Comparison of ENCODE assay signal across 21 cellular contexts in genomic region chr14:73924337-73924736, GRCh38.
DNase-seq lines count a peak whose midpoint lies in the region; ATAC-seq lines count a peak whose summit lies in the region.
"Had no signal": no experiment of that assay in that cellular context is flagged by ENCODE, and none has a peak within 500 bp of the region (broad histone marks: within the 10 kb centered on the region; RNA-seq: fewer than 3 reads in every experiment).

No MANE protein-coding gene starts in this region.

- H3K27ac Mint-ChIP-seq in activated T-cell treated with anti-CD3 and anti-CD28 coated beads, Interleukin-2, amount 50 U/mL, for 24 hours, result peak overlapping the region; percentile 69
- H3K27ac Mint-ChIP-seq in stimulated activated naive B cell treated with anti-CD40 and anti-IgM and Interleukin-4, amounts not matched to agents 10 μg/mL and 1 μg/mL and 100 μg/mL, for 72 hours, result peak overlapping the region; percentile 63
- H3K27ac Mint-ChIP-seq: CD8-positive, alpha-beta T cell had no signal

- no peaks in the 10 kb centered on the region for H3K27me3 Mint-ChIP-seq in activated T-cell treated with anti-CD3 and anti-CD28 coated beads, Interleukin-2, amount 50 U/mL, for 24 hours
- H3K27me3 Mint-ChIP-seq in stimulated activated naive B cell treated with anti-CD40 and anti-IgM and Interleukin-4, amounts not matched to agents 10 μg/mL and 1 μg/mL and 100 μg/mL, for 72 hours, result no peaks in the 10 kb centered on the region

- peaks cover 2% of the 10 kb centered on the region for H3K4me1 Mint-ChIP-seq in activated T-cell treated with anti-CD3 and anti-CD28 coated beads, Interleukin-2, amount 50 U/mL, for 24 hours (ENCODE audit: low read depth)
- no peaks in the 10 kb centered on the region for H3K4me1 Mint-ChIP-seq in stimulated activated naive B cell treated with anti-CD40 and anti-IgM and Interleukin-4, amounts not matched to agents 10 μg/mL and 1 μg/mL and 100 μg/mL, for 72 hours

- no peaks in the 10 kb centered on the region for H3K9me3 Mint-ChIP-seq in activated T-cell treated with anti-CD3 and anti-CD28 coated beads, Interleukin-2, amount 50 U/mL, for 24 hours
- no peaks in the 10 kb centered on the region for H3K9me3 Mint-ChIP-seq in stimulated activated naive B cell treated with anti-CD40 and anti-IgM and Interleukin-4, amounts not matched to agents 10 μg/mL and 1 μg/mL and 100 μg/mL, for 72 hours
- H3K9me3 Mint-ChIP-seq: CD8-positive, alpha-beta T cell had no signal

- H3K36me3 Mint-ChIP-seq in activated T-cell treated with anti-CD3 and anti-CD28 coated beads, Interleukin-2, amount 50 U/mL, for 24 hours (ENCODE audit: low read depth), result peaks cover 98% of the 10 kb centered on the region
- H3K36me3 Mint-ChIP-seq in stimulated activated naive B cell treated with anti-CD40 and anti-IgM and Interleukin-4, amounts not matched to agents 10 μg/mL and 1 μg/mL and 100 μg/mL, for 72 hours, result peaks cover 34 to 55% of the 10 kb centered on the region in 2 donors

- H3K4me3 Mint-ChIP-seq in activated T-cell treated with anti-CD3 and anti-CD28 coated beads, Interleukin-2, amount 50 U/mL, for 24 hours, result no peak overlapping the region
- H3K4me3 Mint-ChIP-seq in stimulated activated naive B cell treated with anti-CD40 and anti-IgM and Interleukin-4, amounts not matched to agents 10 μg/mL and 1 μg/mL and 100 μg/mL, for 72 hours, result no peak overlapping the region
- H3K4me3 Mint-ChIP-seq: CD8-positive, alpha-beta T cell had no signal

- ATAC-seq in stimulated activated naive B cell treated with anti-CD40 and anti-IgM and Interleukin-4, amounts not matched to agents 10 μg/mL and 1 μg/mL and 100 μg/mL, for 72 hours (replicated peaks), result no peak
- ATAC-seq in HG03280 (IDR thresholded peaks at IDR 0.05; ENCODE audit: unreplicated experiment), result no peak
- ATAC-seq: CD8-positive, alpha-beta T cell had no signal

- DNase-seq in activated T-cell treated with anti-CD3 and anti-CD28 coated beads, Interleukin-2, amount 50 U/mL, for 24 hours, result no peak
- no peak for DNase-seq in activated T-cell treated with anti-CD3 and anti-CD28 coated beads for 4 hours
- DNase-seq in HCEC 1CT, result peak; percentile 34
- DNase-seq in dedifferentiated amniotic fluid mesenchymal stem cell (ENCODE audit: extremely low spot score), result peak; percentile 12
- no peak for DNase-seq in stimulated activated naive B cell treated with anti-CD40 and anti-IgM and Interleukin-4, amounts not matched to agents 10 μg/mL and 1 μg/mL and 100 μg/mL, for 72 hours
- DNase-seq in stimulated activated CD4-positive, alpha-beta T cell treated with anti-CD3 and anti-CD28 coated beads, Interleukin-12 subunit alpha, Interleukin-12 subunit beta, amount 100 ng/mL, for 4 hours, result no peak
- DNase-seq in NK-92 treated with Interleukin-12 subunit alpha and Interleukin-12 subunit beta, amount 100 ng/mL, for 24 hours (lab: John Stamatoyannopoulos, UW), result no peak
- DNase-seq: Calu3; CD8-positive, alpha-beta T cell; DMS53; EL; GOT3; NCI-H1105; NCI-H1694 treated with DMSO at 0.1 percent for 48 hours; NCI-H2107; NCI-H510A; NCI-H748 treated with DMSO at 0.1 percent for 48 hours; OCI-M1; RPMI8226; SHP77 treated with DMSO at 0.1 percent for 48 hours had no signal

Comparison
In these comparisons a context has a peak if more than half of its experiments do, and no peak if none do; other contexts are left out.
1. DNase-seq: peak in HCEC 1CT (single experiment) and dedifferentiated amniotic fluid mesenchymal stem cell (single experiment); none in activated T-cell treated with anti-CD3 and anti-CD28 coated beads, Interleukin-2, amount 50 U/mL, for 24 hours (single experiment), activated T-cell treated with anti-CD3 and anti-CD28 coated beads for 4 hours (single experiment), stimulated activated naive B cell treated with anti-CD40 and anti-IgM and Interleukin-4, amounts not matched to agents 10 μg/mL and 1 μg/mL and 100 μg/mL, for 72 hours (single experiment), stimulated activated CD4-positive, alpha-beta T cell treated with anti-CD3 and anti-CD28 coated beads, Interleukin-12 subunit alpha, Interleukin-12 subunit beta, amount 100 ng/mL, for 4 hours (single experiment) and NK-92 treated with Interleukin-12 subunit alpha and Interleukin-12 subunit beta, amount 100 ng/mL, for 24 hours (single experiment).